14 cellular contexts compared by ENCODE assay signal in genomic region chr5:96844476-96844990, GRCh38. TPM values are rescaled to one million over a fixed set of nuclear protein-coding genes. Genes with fewer than 3 reads are reported as not detected.
DNase-seq lines count a peak whose midpoint lies in the region; ATAC-seq and TF ChIP-seq lines count a peak whose summit lies in the region.
"Had no signal": no experiment of that assay in that cellular context is flagged by ENCODE, and none has a peak within 500 bp of the region (broad histone marks: within the 10 kb centered on the region; RNA-seq: fewer than 3 reads in every experiment).

No MANE protein-coding gene starts in this region.

- no peak overlapping the region for H2BK5ac ChIP-seq in neuronal stem cell (ENCODE audit: low read length)

- no peak overlapping the region for H2BK12ac ChIP-seq in neuronal stem cell (ENCODE audit: low read length)

- no peaks in the 10 kb centered on the region for H3K79me1 ChIP-seq in neuronal stem cell (ENCODE audit: low read depth, low read length)

- no peaks in the 10 kb centered on the region for H3K4me1 ChIP-seq in neuronal stem cell (ENCODE audit: control insufficient read depth in 2 of 2, insufficient read depth in 1 of 2, low read depth in 1 of 2, low read length in 2 of 2)
- H3K4me1 ChIP-seq: colonic mucosa, parathyroid adenoma, spleen had no signal

- H4K91ac ChIP-seq in neuronal stem cell (ENCODE audit: low read depth, low read length, poor library complexity): no peak overlapping the region

- H3K36me3 Mint-ChIP-seq in activated naive CD4-positive, alpha-beta T cell treated with anti-CD3 and anti-CD28 coated beads, Interleukin-2, amount 50 U/mL, for 72 hours: peaks cover 0 to 8% of the 10 kb centered on the region in 2 donors

- no peak overlapping the region for H3K4ac ChIP-seq in neuronal stem cell (ENCODE audit: low read length)

- H3K9me3 ChIP-seq in neuronal stem cell (replicated peaks in 1 of 2; ENCODE audit: control insufficient read depth in 2 of 2, insufficient read depth in 1 of 2, low read depth in 1 of 2, low read length in 2 of 2): peaks cover 0 to 3% of the 10 kb centered on the region in 2 donors
- H3K9me3 ChIP-seq: colonic mucosa had no signal

- no peak overlapping the region for H3K9ac ChIP-seq in neuronal stem cell (ENCODE audit: low read depth, low read length, poor library complexity)
- H3K9ac ChIP-seq: parathyroid adenoma had no signal

- no peaks in the 10 kb centered on the region for H3K9me3 Mint-ChIP-seq in activated naive CD4-positive, alpha-beta T cell treated with anti-CD3 and anti-CD28 coated beads, Interleukin-2, amount 50 U/mL, for 72 hours

- no peak overlapping the region for H3K14ac ChIP-seq in neuronal stem cell (ENCODE audit: low read length)

- no peak overlapping the region for H2AK5ac ChIP-seq in neuronal stem cell (ENCODE audit: low read depth, low read length)

- H2AFZ ChIP-seq in neuronal stem cell (ENCODE audit: low read length): peak overlapping the region; percentile 4
- H2AFZ ChIP-seq: parathyroid adenoma had no signal

- TF ChIP-seq CTCF in astrocyte of the cerebellum (IDR thresholded peaks at IDR 0.05; ENCODE audit: low read depth, low read length, missing control alignments): no peak

- no peak overlapping the region for H3K27ac Mint-ChIP-seq in activated naive CD4-positive, alpha-beta T cell treated with anti-CD3 and anti-CD28 coated beads, Interleukin-2, amount 50 U/mL, for 72 hours

- H3K4me3 ChIP-seq in astrocyte of the cerebellum (ENCODE audit: low read depth, low read length) (no peak overlapping the region), neuronal stem cell (ENCODE audit: low read length in 2 of 2) (no peak overlapping the region)
- H3K4me3 ChIP-seq: colonic mucosa, spleen had no signal

- in situ Hi-C loops in astrocyte of the cerebellum (cut with HindIII; ENCODE audit: low sequenced_read_pairs): no loop called here

- no peak for ATAC-seq in HG03442 (IDR thresholded peaks at IDR 0.05; ENCODE audit: unreplicated experiment)
- no peak for ATAC-seq in activated naive CD4-positive, alpha-beta T cell treated with anti-CD3 and anti-CD28 coated beads, Interleukin-2, amount 50 U/mL, for 72 hours
- ATAC-seq: activated T-cell treated with anti-CD3 and anti-CD28 coated beads, Interleukin-2, amount 50 U/mL, for 4 hours had no signal

- no peak overlapping the region for H3K27ac ChIP-seq in neuronal stem cell (replicated peaks; ENCODE audit: low read length)
- H3K27ac ChIP-seq: colonic mucosa, parathyroid adenoma, spleen had no signal

- no peaks in the 10 kb centered on the region for H3K36me3 ChIP-seq in neuronal stem cell (replicated peaks in 1 of 2; ENCODE audit: control insufficient read depth in 2 of 2, insufficient read depth in 2 of 2, low read length in 2 of 2)
- H3K36me3 ChIP-seq: colonic mucosa, spleen had no signal

- DNase-seq in EH (ENCODE audit: low read depth): peak; percentile 69
- peak; percentile 89 for DNase-seq in M059J (ENCODE audit: low read depth)
- DNase-seq in astrocyte of the cerebellum (ENCODE audit: low read depth): peak; percentile 70
- DNase-seq in neuronal stem cell (ENCODE audit: low spot score): no peak
- DNase-seq in activated T-cell treated with anti-CD3 and anti-CD28 coated beads, Interleukin-2, amount 50 U/mL, for 48 hours: no peak
- no peak for DNase-seq in activated naive CD4-positive, alpha-beta T cell treated with anti-CD3 and anti-CD28 coated beads, Interleukin-2, amount 50 U/mL, for 72 hours (ENCODE audit: low spot score in 2 of 2)
- DNase-seq: activated CD4-positive, alpha-beta T cell treated with anti-CD3 and anti-CD28 coated beads for 48 hours; activated T-cell treated with anti-CD3 and anti-CD28 coated beads, Interleukin-2, amount 50 U/mL, for 4 hours; amniotic stem cell; colonic mucosa; DMS53; spleen had no signal

- H4K8ac ChIP-seq in neuronal stem cell (ENCODE audit: low read depth, low read length): no peak overlapping the region

- H3K27me3 ChIP-seq in neuronal stem cell (ENCODE audit: control insufficient read depth in 3 of 3, insufficient read depth in 3 of 3, low read depth in 1 of 3, low read length in 3 of 3): no peaks in the 10 kb centered on the region
- H3K27me3 ChIP-seq: colonic mucosa, spleen had no signal

- no peak overlapping the region for H2BK15ac ChIP-seq in neuronal stem cell (ENCODE audit: low read length)

- no peak overlapping the region for H2BK120ac ChIP-seq in neuronal stem cell (ENCODE audit: low read depth, low read length)

- no peak overlapping the region for H3K4me2 ChIP-seq in neuronal stem cell (ENCODE audit: insufficient read depth, low read length, poor library complexity, severe bottlenecking)

- no CpG with 5 or more reads among the region's 4 CpGs for WGBS in neuronal stem cell (ENCODE audit: extremely low coverage in 2 of 2, insufficient read length in 2 of 2, insufficient replicate concordance in 1 of 2), 2 donors

- no peak overlapping the region for H3K18ac ChIP-seq in neuronal stem cell (ENCODE audit: low read length)

- H3K23ac ChIP-seq in neuronal stem cell (ENCODE audit: low read depth, low read length, poor library complexity): no peak overlapping the region

RNA-seq across cellular contexts. Expression of gene ERAP2, which starts 31.8 kb away (rescaled TPM):
- 103 and 104 TPM in 2 replicates for total RNA-seq in M059J (2014; rRNA removed; shearing (Covaris generic))
- not detected for polyA plus RNA-seq in neuronal stem cell (2013, experiment 1 of 2)
- not detected for polyA plus RNA-seq in neuronal stem cell (2013, experiment 2 of 2)
- 10 to 100 TPM; 34.4 to 87.8 TPM for total RNA-seq in activated naive CD4-positive, alpha-beta T cell treated with anti-CD3 and anti-CD28 coated beads, Interleukin-2, amount 50 U/mL, for 72 hours

RNA-seq across cellular contexts. Expression of gene ERAP1, which starts 36.8 kb away (rescaled TPM):
- total RNA-seq in M059J (2014; rRNA removed; shearing (Covaris generic)): 25.6 and 31.6 TPM in 2 replicates
- 6.1 TPM for polyA plus RNA-seq in neuronal stem cell (2013, experiment 1 of 2)
- polyA plus RNA-seq in neuronal stem cell (2013, experiment 2 of 2): 7.0 TPM
- total RNA-seq in activated naive CD4-positive, alpha-beta T cell treated with anti-CD3 and anti-CD28 coated beads, Interleukin-2, amount 50 U/mL, for 72 hours: 10 to 100 TPM; 80.8 to 98.1 TPM

Comparison
In these comparisons a context has a peak if more than half of its experiments do, and no peak if none do; other contexts are left out.
1. DNase-seq: peak in EH (single experiment), M059J (single experiment) and astrocyte of the cerebellum (single experiment); none in neuronal stem cell (single experiment), activated T-cell treated with anti-CD3 and anti-CD28 coated beads, Interleukin-2, amount 50 U/mL, for 48 hours (0 of 2) and activated naive CD4-positive, alpha-beta T cell treated with anti-CD3 and anti-CD28 coated beads, Interleukin-2, amount 50 U/mL, for 72 hours (0 of 2).